Comparison of ENCODE assay signal across 17 cellular contexts in the genomic region with DNA sequence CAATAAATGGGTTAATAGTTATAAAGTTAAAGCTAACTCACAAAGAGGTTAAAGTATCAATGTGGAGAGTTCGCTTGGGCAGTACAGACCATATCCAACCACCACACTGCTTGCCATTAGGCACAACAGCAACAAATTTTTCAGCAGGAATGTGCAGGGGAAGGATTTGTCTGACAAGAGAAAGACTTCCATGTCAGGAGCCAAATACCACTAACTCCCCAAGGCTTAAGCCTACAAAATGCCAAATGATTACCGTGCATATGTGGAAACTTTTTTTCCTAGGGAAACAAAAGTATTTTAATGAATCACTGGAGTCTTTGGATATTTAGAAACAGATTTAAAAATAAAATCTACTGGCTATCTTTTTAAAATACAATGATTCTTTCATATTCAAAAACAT. TPM values are rescaled to one million over a fixed set of nuclear protein-coding genes. Genes with fewer than 3 reads are reported as not detected.
DNase-seq lines count a peak whose midpoint lies in the region; ATAC-seq, FAIRE-seq and TF ChIP-seq lines count a peak whose summit lies in the region.
"Had no signal": no experiment of that assay in that cellular context is flagged by ENCODE, and none has a peak within 500 bp of the region (broad histone marks: within the 10 kb centered on the region; RNA-seq: fewer than 3 reads in every experiment).

No MANE protein-coding gene starts in this region.

- no peaks in the 10 kb centered on the region for H3K9me3 ChIP-seq in lower lobe of right lung
- H3K9me3 ChIP-seq in tibial nerve, result no peaks in the 10 kb centered on the region

- peak in 1 of 2 donors; percentile 76 for TF ChIP-seq EP300 in tibial nerve (IDR thresholded peaks at IDR 0.05)

- H3K27ac ChIP-seq in lower lobe of right lung (peak overlapping the region; percentile 62), tibial nerve (peak overlapping the region; percentile 6 to 98 (median 69))
- H3K27ac ChIP-seq: KMS-11 had no signal

- H3K4me3 ChIP-seq in lower lobe of right lung, result no peak overlapping the region
- H3K4me3 ChIP-seq in tibial nerve, result peak overlapping the region in 2 of 4 donors; percentile 5 to 18

- DNase-seq in HTR-8/SVneo (ENCODE audit: insufficient read length, low spot score) (no peak), dedifferentiated amniotic fluid mesenchymal stem cell (ENCODE audit: extremely low spot score) (peak; percentile 86), lower lobe of right lung (no peak), tibial nerve (ENCODE audit: low spot score in 2 of 2) (peak in 1 of 2 donors; percentile 58), NCI-H345 (lab: John Stamatoyannopoulos, UW) (no peak), head of caudate nucleus (no peak), dermis blood vessel endothelial cell (no peak)
- DNase-seq: activated naive CD8-positive, alpha-beta T cell treated with anti-CD3 and anti-CD28 coated beads for 36 hours; Calu3; immature natural killer cell; stimulated activated naive CD4-positive, alpha-beta T cell; T1000 had no signal

- H3K4me1 ChIP-seq in lower lobe of right lung, result no peaks in the 10 kb centered on the region
- peaks cover 0 to 92% (median 15%) of the 10 kb centered on the region in 4 donors for H3K4me1 ChIP-seq in tibial nerve

- 10 to 12% methylated on average over 2 of the region's 2 CpGs for WGBS in tibial nerve, 2 donors

- TF ChIP-seq CTCF in lower lobe of right lung (IDR thresholded peaks at IDR 0.05) (no peak), tibial nerve (IDR thresholded peaks at IDR 0.05) (no peak)

- intact Hi-C loops in lower lobe of right lung (cut with DNase I) (no loop called here), head of caudate nucleus (cut with DNase I) (no loop called here)

- TF ChIP-seq POLR2A in tibial nerve (IDR thresholded peaks at IDR 0.05), result no peak

- FAIRE-seq in HTR-8/SVneo (lab: Jason Lieb, UNC), result peak; percentile 23
- FAIRE-seq: endometrium had no signal

- ATAC-seq in lower lobe of right lung (peak; percentile 16 to 45), GM18498 (IDR thresholded peaks at IDR 0.05; ENCODE audit: unreplicated experiment) (no peak)
- ATAC-seq: HCT116, Panc1 had no signal

- H3K27me3 ChIP-seq in lower lobe of right lung (ENCODE audit: low read depth), result no peaks in the 10 kb centered on the region
- H3K27me3 ChIP-seq in tibial nerve, result no peaks in the 10 kb centered on the region

- H3K36me3 ChIP-seq in lower lobe of right lung, result no peaks in the 10 kb centered on the region
- H3K36me3 ChIP-seq in tibial nerve, result no peaks in the 10 kb centered on the region

RNA-seq across cellular contexts. Expression of a gene that starts 8.1 kb away (rescaled TPM):
- total RNA-seq in lower lobe of right lung (40.2 TPM), tibial nerve (10 to 100 TPM; 54.3 to 81.5 (median 61.2) TPM), dermis blood vessel endothelial cell (0.33 and 1.0 TPM in 2 replicates)
- total RNA-seq: activated naive CD8-positive, alpha-beta T cell treated with anti-CD3 and anti-CD28 coated beads for 36 hours had no signal

Comparison
In these comparisons a context has a peak if more than half of its experiments do, and no peak if none do; other contexts are left out.
1. RNA of a gene that starts 8.1 kb away (total RNA-seq): 54.3 to 81.5 TPM in tibial nerve and 40.2 TPM in lower lobe of right lung (single experiment); 0.33 to 1.0 TPM in dermis blood vessel endothelial cell; every median in the first group is over 10 times any median in the second.